ENCODE assay signal across 1 cellular context in genomic region chr17:10385871-10386270, GRCh38.
TF ChIP-seq lines count a peak whose summit lies in the region.

No MANE protein-coding gene starts in this region.

TF ChIP-seq in WTC11, 78 proteins besides CTCF, POLR2A, EP300 and RAD21 (continued from another document):
- TF ChIP-seq USF1 (CRISPR knock-in tag; IDR thresholded peaks at IDR 0.05), result no peak
- TF ChIP-seq NFYB (CRISPR knock-in tag; conservative IDR thresholded peaks at IDR 0.05; ENCODE audit: low read depth), result no peak
- no peak for TF ChIP-seq ZNF396 (CRISPR knock-in tag; IDR thresholded peaks at IDR 0.05; ENCODE audit: borderline replicate concordance)
- TF ChIP-seq ZNF121 (CRISPR knock-in tag; IDR thresholded peaks at IDR 0.05), result no peak
- TF ChIP-seq ZNF425 (CRISPR knock-in tag; conservative IDR thresholded peaks at IDR 0.05), result no peak
- TF ChIP-seq FOXP4 (CRISPR knock-in tag; IDR thresholded peaks at IDR 0.05), result no peak
- TF ChIP-seq KAT7 (CRISPR knock-in tag; IDR thresholded peaks at IDR 0.05; ENCODE audit: borderline replicate concordance), result no peak
- TF ChIP-seq AFF4 (CRISPR knock-in tag; IDR thresholded peaks at IDR 0.05; ENCODE audit: borderline replicate concordance), result no peak
- no peak for TF ChIP-seq SMAD3 (CRISPR knock-in tag; IDR thresholded peaks at IDR 0.05; ENCODE audit: borderline replicate concordance)
- TF ChIP-seq E2F5 (CRISPR knock-in tag; IDR thresholded peaks at IDR 0.05), result no peak
- no peak for TF ChIP-seq FOXJ3 (CRISPR knock-in tag; IDR thresholded peaks at IDR 0.05; ENCODE audit: borderline replicate concordance)
- TF ChIP-seq NR2C2 (CRISPR knock-in tag; IDR thresholded peaks at IDR 0.05), result no peak
- no peak for TF ChIP-seq SP1 (CRISPR knock-in tag; conservative IDR thresholded peaks at IDR 0.05)
- TF ChIP-seq HMGA2 (CRISPR knock-in tag; IDR thresholded peaks at IDR 0.05), result no peak
- TF ChIP-seq ZNF281 (CRISPR knock-in tag; IDR thresholded peaks at IDR 0.05), result no peak
- no peak for TF ChIP-seq TEAD1 (CRISPR knock-in tag; IDR thresholded peaks at IDR 0.05)
- no peak for TF ChIP-seq CREB1 (CRISPR knock-in tag; IDR thresholded peaks at IDR 0.05)
